ENCODE assay signal across 8 cellular contexts in the genomic region with DNA sequence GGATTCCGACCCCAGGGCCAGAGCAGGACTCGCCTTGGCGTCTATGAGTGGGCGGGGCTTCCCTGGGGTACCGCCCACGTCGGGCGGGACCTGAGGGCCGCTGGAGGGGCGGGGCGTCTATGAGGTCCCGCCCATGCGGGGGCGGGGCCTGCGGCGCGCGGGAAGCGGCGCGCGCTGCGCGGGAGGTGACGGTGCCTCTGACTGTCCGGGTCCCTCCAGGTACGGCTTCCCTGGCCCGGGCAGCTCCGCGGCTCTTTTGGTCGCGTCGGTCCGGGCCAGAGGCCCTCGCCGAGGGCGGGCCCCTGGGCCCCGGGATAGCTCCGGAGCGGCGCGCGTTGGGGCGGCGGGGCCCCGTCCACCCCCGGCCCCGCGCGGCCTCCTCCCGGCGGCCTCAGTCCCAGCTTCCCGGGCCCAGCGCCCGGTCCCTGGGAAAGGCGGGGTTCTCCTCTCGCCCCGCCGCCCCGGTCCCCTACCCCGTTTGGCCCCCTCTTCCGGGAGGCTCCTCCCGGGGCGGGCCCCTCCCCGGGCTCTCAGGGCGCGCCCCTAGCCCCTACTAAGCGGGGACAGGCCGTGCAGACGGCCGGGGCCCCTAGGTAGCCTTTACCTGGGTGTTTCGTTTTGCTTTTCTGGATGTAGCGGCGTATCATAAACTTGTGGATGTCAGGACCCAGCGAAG. TPM values are rescaled to one million over a fixed set of nuclear protein-coding genes. Genes with fewer than 3 reads are reported as not detected.
DNase-seq lines count a peak whose midpoint lies in the region; ATAC-seq and TF ChIP-seq lines count a peak whose summit lies in the region.

A gene (plus strand): TSS at position 160 of the 676 bp plus-strand sequence. CDS start 745 bp downstream, outside the sequence.

- no peaks in the 10 kb centered on the region for H4K20me1 ChIP-seq in BLaER1 treated with 17β-estradiol and CSF1 and Interleukin-3, amounts not matched to agents 10 nM and 100 nM

- peak within 1 kb of the TSS in 10 of 11 experiments; percentile 15 to 90 (median 84); a peak in 19 of 22 replicates for H3K27ac ChIP-seq in BLaER1 treated with 17β-estradiol and CSF1 and Interleukin-3, amounts not matched to agents 10 nM and 100 nM

- intact Hi-C loops in activated CD8-positive, alpha-beta T cell treated with anti-CD3 and anti-CD28 coated beads for 36 hours (cut with micrococcal nuclease), result no loop called here

- peaks cover 0 to 40% (median 28%) of the 10 kb centered on the region in 11 experiments; a peak in 19 of 22 replicates for H3K36me3 ChIP-seq in BLaER1 treated with 17β-estradiol and CSF1 and Interleukin-3, amounts not matched to agents 10 nM and 100 nM

- H3K27me3 Mint-ChIP-seq in activated CD8-positive, alpha-beta T cell treated with anti-CD3 and anti-CD28 coated beads for 36 hours, result no peaks in the 10 kb centered on the region
- no peaks in the 10 kb centered on the region for H3K27me3 Mint-ChIP-seq in memory B cell

- H3K4me3 ChIP-seq in BLaER1 treated with 17β-estradiol and CSF1 and Interleukin-3, amounts not matched to agents 10 nM and 100 nM, result peak within 1 kb of the TSS; percentile 67 to 90 (median 80)

- H3K9me3 Mint-ChIP-seq in activated CD8-positive, alpha-beta T cell treated with anti-CD3 and anti-CD28 coated beads for 36 hours, result no peaks in the 10 kb centered on the region
- H3K9me3 Mint-ChIP-seq in memory B cell, result no peaks in the 10 kb centered on the region

- peak within 1 kb of the TSS; percentile 75 to 94 (median 88) for H3K9ac ChIP-seq in BLaER1 treated with 17β-estradiol and CSF1 and Interleukin-3, amounts not matched to agents 10 nM and 100 nM

- ATAC-seq in GM19324 (IDR thresholded peaks at IDR 0.05; ENCODE audit: low FRiP score, unreplicated experiment) (peak; percentile 75), HG03469 (IDR thresholded peaks at IDR 0.05; ENCODE audit: unreplicated experiment) (peak; percentile 76), memory B cell (ENCODE audit: low read depth) (peak; percentile 95)
- ATAC-seq in activated CD8-positive, alpha-beta T cell treated with anti-CD3 and anti-CD28 coated beads for 36 hours, result peak; percentile 98

- peak within 1 kb of the TSS; percentile 84 for H3K4me3 Mint-ChIP-seq in activated CD8-positive, alpha-beta T cell treated with anti-CD3 and anti-CD28 coated beads for 36 hours
- peak within 1 kb of the TSS; percentile 81 for H3K4me3 Mint-ChIP-seq in memory B cell

- H3K4me2 ChIP-seq in BLaER1 treated with 17β-estradiol and CSF1 and Interleukin-3, amounts not matched to agents 10 nM and 100 nM, result peak within 1 kb of the TSS; percentile 76 to 95 (median 89)

- CTCF ChIA-PET in activated CD8-positive, alpha-beta T cell treated with anti-CD3 and anti-CD28 coated beads for 36 hours (lab: Charles Lee), result no interaction called here

- DNase-seq in NCI-H774 (lab: John Stamatoyannopoulos, UW), result peak; percentile 81
- peak; percentile 88 for DNase-seq in activated CD8-positive, alpha-beta T cell treated with anti-CD3 and anti-CD28 coated beads for 36 hours
- peak; percentile 70 for DNase-seq in effector CD4-positive, alpha-beta T cell
- DNase-seq in memory B cell (ENCODE audit: low spot score in 2 of 2), result peak; percentile 88 to 93
- peak; percentile 74 to 80 (median 74) for DNase-seq in stimulated activated CD4-positive, alpha-beta T cell treated with anti-CD3 and anti-CD28 coated beads, TNF-alpha, amount 100 ng/mL, for 4 hours (ENCODE audit: low read depth in 3 of 3)

- POLR2A ChIA-PET in activated CD8-positive, alpha-beta T cell treated with anti-CD3 and anti-CD28 coated beads for 36 hours (lab: Charles Lee), result interaction anchor here (0.9 to 1.6 kb wide), 4 partner anchors 16 to 65 kb away, joined by 3 read pairs; a partner anchor contains a TSS

- no peaks in the 10 kb centered on the region for H3K27me3 ChIP-seq in BLaER1 treated with 17β-estradiol and CSF1 and Interleukin-3, amounts not matched to agents 10 nM and 100 nM

- peaks cover 0 to 19% (median 10%) of the 10 kb centered on the region in 10 experiments; a peak in 14 of 20 replicates for H3K4me1 ChIP-seq in BLaER1 treated with 17β-estradiol and CSF1 and Interleukin-3, amounts not matched to agents 10 nM and 100 nM

- H3K36me3 Mint-ChIP-seq in activated CD8-positive, alpha-beta T cell treated with anti-CD3 and anti-CD28 coated beads for 36 hours (ENCODE audit: low read depth), result peaks cover 29% of the 10 kb centered on the region
- no peaks in the 10 kb centered on the region for H3K36me3 Mint-ChIP-seq in memory B cell

- peak within 1 kb of the TSS; percentile 77 for H3K27ac Mint-ChIP-seq in activated CD8-positive, alpha-beta T cell treated with anti-CD3 and anti-CD28 coated beads for 36 hours
- H3K27ac Mint-ChIP-seq in memory B cell, result no peak within 1 kb of the TSS

- peaks cover 0 to 8% (median under 1%) of the 10 kb centered on the region in 11 experiments; a peak in 6 of 22 replicates for H3K9me3 ChIP-seq in BLaER1 treated with 17β-estradiol and CSF1 and Interleukin-3, amounts not matched to agents 10 nM and 100 nM (replicated peaks in 1 of 11)

- peaks cover 18% of the 10 kb centered on the region for H3K4me1 Mint-ChIP-seq in activated CD8-positive, alpha-beta T cell treated with anti-CD3 and anti-CD28 coated beads for 36 hours (ENCODE audit: low read depth)
- H3K4me1 Mint-ChIP-seq in memory B cell, result peaks cover 3% of the 10 kb centered on the region

- TF ChIP-seq CTCF in activated CD8-positive, alpha-beta T cell treated with anti-CD3 and anti-CD28 coated beads for 36 hours (IDR thresholded peaks at IDR 0.05), result no peak

RNA-seq across cellular contexts. Expression of the gene that starts here (rescaled TPM):
- total RNA-seq in activated CD8-positive, alpha-beta T cell treated with anti-CD3 and anti-CD28 coated beads for 36 hours, result 10 to 100 TPM; 30.9 to 34.7 TPM

Comparison
In these comparisons a context has a peak if more than half of its experiments do, and no peak if none do; other contexts are left out.
1. Peak in every context shown above with its lines: DNase-seq, ATAC-seq, H3K4me3 ChIP-seq and H3K27ac ChIP-seq.